Comparison of ENCODE assay signal across 1 cellular context in the genomic region with DNA sequence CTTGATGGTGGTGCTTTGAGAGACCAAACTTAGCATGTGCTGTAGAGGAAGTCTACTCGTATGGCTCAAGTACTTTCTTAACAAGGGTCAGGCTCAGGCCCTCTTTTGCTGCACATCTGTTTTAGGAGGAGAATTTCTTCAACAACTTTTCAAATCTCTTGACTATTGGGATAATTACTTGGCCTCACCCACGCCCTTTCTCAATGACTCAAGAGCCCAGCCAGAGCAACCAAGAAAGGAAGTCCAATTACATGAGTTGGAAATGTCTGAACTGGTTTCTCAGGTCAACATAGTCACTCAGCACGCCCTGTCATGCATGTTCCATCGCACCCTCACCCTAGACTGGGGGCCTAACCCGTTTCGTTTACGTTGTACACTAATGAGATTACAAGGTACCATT.
TF ChIP-seq lines count a peak whose summit lies in the region.

No MANE protein-coding gene starts in this region.

TF ChIP-seq in SK-N-SH, 30 proteins besides CTCF, POLR2A, EP300 and RAD21:
- TF ChIP-seq TCF12 (IDR thresholded peaks at IDR 0.05) (no peak), NFIC (IDR thresholded peaks at IDR 0.05; ENCODE audit: borderline replicate concordance) (no peak), MXI1 (IDR thresholded peaks at IDR 0.05; ENCODE audit: low read depth, low read length) (no peak), SIN3A (IDR thresholded peaks at IDR 0.05; ENCODE audit: borderline replicate concordance, low read depth, low read length) (no peak), TEAD4 (IDR thresholded peaks at IDR 0.05; ENCODE audit: borderline replicate concordance, insufficient read depth) (no peak), MEF2A (IDR thresholded peaks at IDR 0.05; ENCODE audit: borderline replicate concordance, low read depth) (no peak), CHD2 (IDR thresholded peaks at IDR 0.05; ENCODE audit: low read length, partially characterized antibody) (no peak), YY1 (IDR thresholded peaks at IDR 0.05; ENCODE audit: low read depth) (no peak), USF2 (IDR thresholded peaks at IDR 0.05; ENCODE audit: borderline replicate concordance, low read depth, low read length) (no peak), RFX5 (IDR thresholded peaks at IDR 0.05; ENCODE audit: low read length) (no peak), FOSL2 (IDR thresholded peaks at IDR 0.05; ENCODE audit: borderline replicate concordance, low read depth) (no peak), NRF1 (IDR thresholded peaks at IDR 0.05; ENCODE audit: low read depth, low read length) (no peak), SMC3 (IDR thresholded peaks at IDR 0.05; ENCODE audit: low read depth, low read length) (no peak), ELF1 (IDR thresholded peaks at IDR 0.05) (no peak), GATA2 (CRISPR knock-in tag; IDR thresholded peaks at IDR 0.05) (no peak)
- TF ChIP-seq, protein P1, sequence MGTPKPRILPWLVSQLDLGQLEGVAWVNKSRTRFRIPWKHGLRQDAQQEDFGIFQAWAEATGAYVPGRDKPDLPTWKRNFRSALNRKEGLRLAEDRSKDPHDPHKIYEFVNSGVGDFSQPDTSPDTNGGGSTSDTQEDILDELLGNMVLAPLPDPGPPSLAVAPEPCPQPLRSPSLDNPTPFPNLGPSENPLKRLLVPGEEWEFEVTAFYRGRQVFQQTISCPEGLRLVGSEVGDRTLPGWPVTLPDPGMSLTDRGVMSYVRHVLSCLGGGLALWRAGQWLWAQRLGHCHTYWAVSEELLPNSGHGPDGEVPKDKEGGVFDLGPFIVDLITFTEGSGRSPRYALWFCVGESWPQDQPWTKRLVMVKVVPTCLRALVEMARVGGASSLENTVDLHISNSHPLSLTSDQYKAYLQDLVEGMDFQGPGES (IDR thresholded peaks at IDR 0.05; ENCODE audit: low read depth, low read length): no peak
- TF ChIP-seq, protein P2, sequence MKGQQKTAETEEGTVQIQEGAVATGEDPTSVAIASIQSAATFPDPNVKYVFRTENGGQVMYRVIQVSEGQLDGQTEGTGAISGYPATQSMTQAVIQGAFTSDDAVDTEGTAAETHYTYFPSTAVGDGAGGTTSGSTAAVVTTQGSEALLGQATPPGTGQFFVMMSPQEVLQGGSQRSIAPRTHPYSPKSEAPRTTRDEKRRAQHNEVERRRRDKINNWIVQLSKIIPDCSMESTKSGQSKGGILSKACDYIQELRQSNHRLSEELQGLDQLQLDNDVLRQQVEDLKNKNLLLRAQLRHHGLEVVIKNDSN (IDR thresholded peaks at IDR 0.05; ENCODE audit: borderline replicate concordance, low read depth): no peak
- TF ChIP-seq, protein P3, sequence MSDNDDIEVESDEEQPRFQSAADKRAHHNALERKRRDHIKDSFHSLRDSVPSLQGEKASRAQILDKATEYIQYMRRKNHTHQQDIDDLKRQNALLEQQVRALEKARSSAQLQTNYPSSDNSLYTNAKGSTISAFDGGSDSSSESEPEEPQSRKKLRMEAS (IDR thresholded peaks at IDR 0.05; ENCODE audit: low read depth): no peak
